ENCODE assay signal across 14 cellular contexts in genomic region chr7:70571403-70571911, GRCh38.
DNase-seq lines count a peak whose midpoint lies in the region; ATAC-seq, FAIRE-seq and TF ChIP-seq lines count a peak whose summit lies in the region.
"Had no signal": no experiment of that assay in that cellular context is flagged by ENCODE, and none has a peak within 500 bp of the region (broad histone marks: within the 10 kb centered on the region; RNA-seq: fewer than 3 reads in every experiment).

No MANE protein-coding gene starts in this region.

- peak overlapping the region in 4 of 5 experiments; percentile 10 to 91 (median 72) for H3K27ac Mint-ChIP-seq in brain
- no peak overlapping the region for H3K27ac Mint-ChIP-seq in stimulated activated naive CD8-positive, alpha-beta T cell treated with anti-CD3 and anti-CD28 coated beads, Interleukin-15, amount 100 ng/mL, for 72 hours
- H3K27ac Mint-ChIP-seq: activated naive CD4-positive, alpha-beta T cell treated with anti-CD3 and anti-CD28 coated beads for 36 hours; B cell; memory B cell had no signal

- H3K4me1 ChIP-seq in left lung: no peaks in the 10 kb centered on the region
- no peaks in the 10 kb centered on the region for H3K4me1 ChIP-seq in upper lobe of left lung

- intact Hi-C loops in left lung (cut with DNase I): no loop called here

- no peak overlapping the region for H3K4me3 ChIP-seq in left lung
- no peak overlapping the region for H3K4me3 ChIP-seq in upper lobe of left lung

- H3K9me3 ChIP-seq in left lung (no peaks in the 10 kb centered on the region), upper lobe of left lung (no peaks in the 10 kb centered on the region)

- H3K27me3 Mint-ChIP-seq in brain: peaks cover 46% of the 10 kb centered on the region
- H3K27me3 Mint-ChIP-seq in stimulated activated naive CD8-positive, alpha-beta T cell treated with anti-CD3 and anti-CD28 coated beads, Interleukin-15, amount 100 ng/mL, for 72 hours: no peaks in the 10 kb centered on the region
- H3K27me3 Mint-ChIP-seq: B cell, memory B cell had no signal

- no peaks in the 10 kb centered on the region for H3K36me3 ChIP-seq in left lung
- H3K36me3 ChIP-seq in upper lobe of left lung: no peaks in the 10 kb centered on the region

- ATAC-seq in left lung (peak; percentile 63), HG03521 (IDR thresholded peaks at IDR 0.05; ENCODE audit: unreplicated experiment) (no peak), upper lobe of left lung (ENCODE audit: low FRiP score in 2 of 2) (no peak)
- no peak for ATAC-seq in stimulated activated naive CD8-positive, alpha-beta T cell treated with anti-CD3 and anti-CD28 coated beads, Interleukin-15, amount 100 ng/mL, for 72 hours

- DNase-seq in H54 (ENCODE audit: insufficient read length, low spot score): peak; percentile 33
- no peak for DNase-seq in left lung
- DNase-seq in activated CD4-positive, alpha-beta T cell treated with anti-CD3 and anti-CD28 coated beads, Interleukin-2, amount 50 U/mL, for 48 hours: no peak
- DNase-seq in stimulated activated naive CD8-positive, alpha-beta T cell treated with anti-CD3 and anti-CD28 coated beads, Interleukin-15, amount 100 ng/mL, for 72 hours: no peak
- DNase-seq in upper lobe of left lung: no peak
- DNase-seq: activated naive CD4-positive, alpha-beta T cell treated with anti-CD3 and anti-CD28 coated beads for 36 hours; cortex of kidney; NCI-H1436; T-helper 1 cell had no signal

- peaks cover 0 to 2% (median 0%) of the 10 kb centered on the region in 5 experiments for H3K9me3 Mint-ChIP-seq in brain
- H3K9me3 Mint-ChIP-seq in stimulated activated naive CD8-positive, alpha-beta T cell treated with anti-CD3 and anti-CD28 coated beads, Interleukin-15, amount 100 ng/mL, for 72 hours: no peaks in the 10 kb centered on the region
- H3K9me3 Mint-ChIP-seq: activated naive CD4-positive, alpha-beta T cell treated with anti-CD3 and anti-CD28 coated beads for 36 hours; memory B cell had no signal

- H3K27me3 ChIP-seq in left lung: no peaks in the 10 kb centered on the region
- no peaks in the 10 kb centered on the region for H3K27me3 ChIP-seq in upper lobe of left lung

- TF ChIP-seq CTCF in 22Rv1 (IDR thresholded peaks at IDR 0.05) (no peak), brain (conservative IDR thresholded peaks at IDR 0.05) (no peak), left lung (IDR thresholded peaks at IDR 0.05) (no peak), upper lobe of left lung (IDR thresholded peaks at IDR 0.05) (no peak)

- peak overlapping the region; percentile 55 for H3K27ac ChIP-seq in 22Rv1
- no peak overlapping the region for H3K27ac ChIP-seq in left lung
- no peak overlapping the region for H3K27ac ChIP-seq in upper lobe of left lung

- peak overlapping the region in 3 of 5 experiments; percentile 3 to 59 (median 20) for H3K4me3 Mint-ChIP-seq in brain
- H3K4me3 Mint-ChIP-seq in stimulated activated naive CD8-positive, alpha-beta T cell treated with anti-CD3 and anti-CD28 coated beads, Interleukin-15, amount 100 ng/mL, for 72 hours: no peak overlapping the region
- H3K4me3 Mint-ChIP-seq: activated naive CD4-positive, alpha-beta T cell treated with anti-CD3 and anti-CD28 coated beads for 36 hours; B cell; memory B cell had no signal

- FAIRE-seq in H54 (lab: Jason Lieb, UNC): no peak

- peaks cover 100% of the 10 kb centered on the region for H3K4me1 Mint-ChIP-seq in brain
- H3K4me1 Mint-ChIP-seq in stimulated activated naive CD8-positive, alpha-beta T cell treated with anti-CD3 and anti-CD28 coated beads, Interleukin-15, amount 100 ng/mL, for 72 hours: no peaks in the 10 kb centered on the region
- H3K4me1 Mint-ChIP-seq: memory B cell had no signal

- 92% methylated on average over 3 of the region's 3 CpGs; no CpG with 5 or more reads in 1 of the 2 donors for WGBS in upper lobe of left lung, 2 donors

- TF ChIP-seq POLR2A in H54 (IDR thresholded peaks at IDR 0.05; ENCODE audit: low read depth, low read length) (no peak), upper lobe of left lung (IDR thresholded peaks at IDR 0.05) (no peak)

- peaks cover 26% of the 10 kb centered on the region for H3K36me3 Mint-ChIP-seq in brain

- TF ChIP-seq EP300 in upper lobe of left lung (IDR thresholded peaks at IDR 0.05): no peak

Comparison
In these comparisons a context has a peak if more than half of its experiments do, and no peak if none do; other contexts are left out.
1. H3K27ac Mint-ChIP-seq: peak in brain (4 of 5); none in stimulated activated naive CD8-positive, alpha-beta T cell treated with anti-CD3 and anti-CD28 coated beads, Interleukin-15, amount 100 ng/mL, for 72 hours (0 of 2).
2. H3K4me3 Mint-ChIP-seq: peak in brain (3 of 5); none in stimulated activated naive CD8-positive, alpha-beta T cell treated with anti-CD3 and anti-CD28 coated beads, Interleukin-15, amount 100 ng/mL, for 72 hours (0 of 2).